ENCODE assay signal across 33 cellular contexts in genomic region chr4:41599192-41599786, GRCh38.
"Had no signal": no experiment of that assay in that cellular context is flagged by ENCODE, and none has a peak within 500 bp of the region (broad histone marks: within the 10 kb centered on the region; RNA-seq: fewer than 3 reads in every experiment).

No MANE protein-coding gene starts in this region.

- H3K9me3 ChIP-seq: MG63 had no signal

- H3K27ac Mint-ChIP-seq: activated CD4-positive, alpha-beta T cell treated with anti-CD3 and anti-CD28 coated beads for 36 hours; activated CD4-positive, alpha-beta T cell treated with anti-CD3 and anti-CD28 coated beads, Interleukin-2, amount 10 ng/mL, durations not matched to agents 7 days and 5 days; activated naive CD4-positive, alpha-beta T cell treated with anti-CD3 and anti-CD28 coated beads, Interleukin-2, amount 10 ng/mL, durations not matched to agents 7 days and 5 days; activated naive CD8-positive, alpha-beta T cell; activated naive CD8-positive, alpha-beta T cell treated with anti-CD3 and anti-CD28 coated beads, Interleukin-2, amount 50 U/mL, for 24 hours; activated T-helper 1 cell treated with anti-CD3 and anti-CD28 coated beads, Interleukin-12 subunit alpha, Interleukin-12 subunit beta, Interleukin-2, Interleukin-4 antibody, amounts not matched to agents 30 ng/mL and 10 ng/mL and 1 ng/mL, durations not matched to agents 14 hours and 24 hours and 36 hours; WTC11 had no signal

- H3K27ac ChIP-seq: RWPE1, SK-N-MC had no signal

- FAIRE-seq: K562, TTC549 had no signal

- H3K36me3 ChIP-seq: MG63 had no signal

- ATAC-seq: activated CD4-positive, alpha-beta T cell treated with anti-CD3 and anti-CD28 coated beads for 36 hours; activated CD4-positive, CD25-positive, alpha-beta regulatory T cell treated with anti-CD3 and anti-CD28 coated beads, Interleukin-2, amount 50 U/mL, for 24 hours; activated naive CD8-positive, alpha-beta T cell treated with anti-CD3 and anti-CD28 coated beads, Interleukin-2, amount 50 U/mL, for 24 hours; activated T-cell treated with anti-CD3 and anti-CD28 coated beads, Interleukin-2, amount 50 U/mL, for 4 hours; K562; PC-3; WTC11 had no signal

- H3K27me3 ChIP-seq: MG63 had no signal

- H3K4me3 ChIP-seq: K562, MG63, SK-N-MC had no signal

- H3K9me3 Mint-ChIP-seq: activated CD4-positive, alpha-beta T cell treated with anti-CD3 and anti-CD28 coated beads, Interleukin-2, amount 10 ng/mL, durations not matched to agents 7 days and 5 days; activated naive CD4-positive, alpha-beta T cell treated with anti-CD3 and anti-CD28 coated beads, Interleukin-2, amount 10 ng/mL, durations not matched to agents 7 days and 5 days; activated naive CD8-positive, alpha-beta T cell treated with anti-CD3 and anti-CD28 coated beads, Interleukin-2, amount 50 U/mL, for 24 hours; activated T-cell treated with anti-CD3 and anti-CD28 coated beads, Interleukin-2, amount 50 U/mL, for 4 hours; activated T-helper 1 cell treated with anti-CD3 and anti-CD28 coated beads, Interleukin-12 subunit alpha, Interleukin-12 subunit beta, Interleukin-2, Interleukin-4 antibody, amounts not matched to agents 30 ng/mL and 10 ng/mL and 1 ng/mL, durations not matched to agents 14 hours and 24 hours and 36 hours; brain; WTC11 had no signal

- H3K4me3 Mint-ChIP-seq: activated CD4-positive, alpha-beta T cell treated with anti-CD3 and anti-CD28 coated beads for 36 hours; activated CD4-positive, alpha-beta T cell treated with anti-CD3 and anti-CD28 coated beads, Interleukin-2, amount 10 ng/mL, durations not matched to agents 7 days and 5 days; activated naive CD4-positive, alpha-beta T cell treated with anti-CD3 and anti-CD28 coated beads, Interleukin-2, amount 10 ng/mL, durations not matched to agents 7 days and 5 days; activated naive CD8-positive, alpha-beta T cell; activated naive CD8-positive, alpha-beta T cell treated with anti-CD3 and anti-CD28 coated beads, Interleukin-2, amount 50 U/mL, for 24 hours; activated T-cell treated with anti-CD3 and anti-CD28 coated beads, Interleukin-2, amount 50 U/mL, for 4 hours; activated T-helper 1 cell treated with anti-CD3 and anti-CD28 coated beads, Interleukin-12 subunit alpha, Interleukin-12 subunit beta, Interleukin-2, Interleukin-4 antibody, amounts not matched to agents 30 ng/mL and 10 ng/mL and 1 ng/mL, durations not matched to agents 14 hours and 24 hours and 36 hours; brain; WTC11 had no signal

- H3K36me3 Mint-ChIP-seq: activated naive CD4-positive, alpha-beta T cell treated with anti-CD3 and anti-CD28 coated beads, Interleukin-2, amount 10 ng/mL, durations not matched to agents 7 days and 5 days; activated naive CD8-positive, alpha-beta T cell; brain; WTC11 had no signal

- H3K4me1 Mint-ChIP-seq: activated CD4-positive, alpha-beta T cell treated with anti-CD3 and anti-CD28 coated beads for 36 hours; activated CD4-positive, alpha-beta T cell treated with anti-CD3 and anti-CD28 coated beads, Interleukin-2, amount 10 ng/mL, durations not matched to agents 7 days and 5 days; activated naive CD4-positive, alpha-beta T cell treated with anti-CD3 and anti-CD28 coated beads, Interleukin-2, amount 10 ng/mL, durations not matched to agents 7 days and 5 days; activated naive CD8-positive, alpha-beta T cell treated with anti-CD3 and anti-CD28 coated beads, Interleukin-2, amount 50 U/mL, for 24 hours had no signal

- H3K27me3 Mint-ChIP-seq: activated naive CD4-positive, alpha-beta T cell treated with anti-CD3 and anti-CD28 coated beads, Interleukin-2, amount 10 ng/mL, durations not matched to agents 7 days and 5 days; brain had no signal

- DNase-seq: activated CD4-positive, alpha-beta T cell treated with anti-CD3 and anti-CD28 coated beads for 36 hours; activated CD4-positive, alpha-beta T cell treated with anti-CD3 and anti-CD28 coated beads, Interleukin-2, amount 10 ng/mL, durations not matched to agents 7 days and 5 days; activated CD4-positive, alpha-beta T cell treated with anti-CD3 and anti-CD28 coated beads, Interleukin-2, amount 50 U/mL, for 48 hours; activated CD8-positive, alpha-beta memory T cell treated with anti-CD3 and anti-CD28 coated beads, Interleukin-2, amount 50 U/mL, for 4 hours; activated naive CD4-positive, alpha-beta T cell treated with anti-CD3 and anti-CD28 coated beads, Interleukin-2, amount 10 ng/mL, durations not matched to agents 7 days and 5 days; activated naive CD8-positive, alpha-beta T cell treated with anti-CD3 and anti-CD28 coated beads, Interleukin-2, amount 50 U/mL, for 24 hours; activated T-cell treated with anti-CD3 and anti-CD28 coated beads for 4 hours; activated T-cell treated with anti-CD3 and anti-CD28 coated beads, Interleukin-2, amount 50 U/mL, for 4 hours; anterior cingulate cortex; central memory CD4-positive, alpha-beta T cell; MG63; NCI-H1048; NCI-H1105 treated with DMSO at 0.1 percent for 48 hours; NCI-H1436; NCI-H1694; NCI-H1930; NCI-H446 treated with DMSO at 0.1 percent for 48 hours; NCI-H524; NCI-H69; NCI-H82; NK-92 treated with Interleukin-12 subunit alpha and Interleukin-12 subunit beta, amount 100 ng/mL, for 24 hours; PC-3; Right ventricle myocardium superior; T1000 had no signal
